Comparison of ENCODE assay signal across 22 cellular contexts in the genomic region with DNA sequence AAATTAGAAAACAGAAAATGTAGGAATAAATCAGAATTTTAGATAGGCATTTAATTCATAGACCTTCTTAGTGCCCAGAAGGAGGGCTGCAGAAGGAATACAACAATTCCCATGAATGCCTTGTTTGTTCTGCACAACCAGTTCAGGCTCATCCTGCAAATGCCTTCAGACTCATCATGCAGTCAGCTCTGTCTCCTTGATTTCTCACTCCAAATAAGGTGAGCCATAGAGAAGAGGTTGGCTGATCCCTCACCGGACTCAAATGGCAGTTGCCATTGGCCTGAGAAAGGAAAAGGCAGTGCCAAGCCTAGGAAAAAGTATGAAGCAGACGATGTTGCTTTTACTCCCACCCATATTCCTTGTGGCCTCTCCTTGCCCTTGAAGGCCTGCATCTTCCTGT. TPM values are rescaled to one million over a fixed set of nuclear protein-coding genes. Genes with fewer than 3 reads are reported as not detected.
"Had no signal": no experiment of that assay in that cellular context is flagged by ENCODE, and none has a peak within 500 bp of the region (broad histone marks: within the 10 kb centered on the region; RNA-seq: fewer than 3 reads in every experiment).

No MANE protein-coding gene starts in this region.

- H3K9me3 ChIP-seq: esophagus squamous epithelium, left ventricle myocardium inferior, psoas muscle, sigmoid colon, stomach, thoracic aorta, transverse colon had no signal

- H3K4me1 ChIP-seq: parathyroid adenoma, psoas muscle, sigmoid colon, stomach had no signal

- H3K27ac ChIP-seq: coronary artery, esophagus squamous epithelium, hepatocyte, left ventricle myocardium inferior, parathyroid adenoma, psoas muscle, sigmoid colon, stomach, thoracic aorta, transverse colon had no signal

- H3K36me3 ChIP-seq: left ventricle myocardium inferior, sigmoid colon, stomach, thoracic aorta, transverse colon had no signal

- H3K27me3 ChIP-seq: esophagus squamous epithelium, hepatocyte, sigmoid colon, stomach, transverse colon had no signal

- DNase-seq: central memory CD4-positive, alpha-beta T cell; effector CD4-positive, alpha-beta T cell; esophagus squamous epithelium; foreskin fibroblast; head of caudate nucleus; left cardiac atrium; left ventricle myocardium inferior; mesendoderm; naive B cell; nephron progenitor cell; psoas muscle; sigmoid colon; stimulated activated naive CD4-positive, alpha-beta T cell; stomach; substantia nigra; transverse colon had no signal

- H3K4me3 ChIP-seq: coronary artery, esophagus squamous epithelium, hepatocyte, left ventricle myocardium inferior, lung, psoas muscle, sigmoid colon, skin epidermis, stomach, thoracic aorta, transverse colon had no signal

- ATAC-seq: left cardiac atrium, psoas muscle had no signal

RNA-seq across cellular contexts. Expression of gene DSC3, which starts 50.3 kb away (rescaled TPM):
- total RNA-seq: left ventricle myocardium inferior had no signal
